ENCODE assay signal across 15 cellular contexts in genomic region chr1:162726539-162726938, GRCh38.
"Had no signal": no experiment of that assay in that cellular context is flagged by ENCODE, and none has a peak within 500 bp of the region (broad histone marks: within the 10 kb centered on the region; RNA-seq: fewer than 3 reads in every experiment).

No MANE protein-coding gene starts in this region.

- H3K36me3 Mint-ChIP-seq: activated naive CD4-positive, alpha-beta T cell treated with anti-CD3 and anti-CD28 coated beads, Interleukin-2, amount 50 U/mL, for 24 hours; brain had no signal

- H3K27ac Mint-ChIP-seq: activated CD4-positive, alpha-beta T cell treated with anti-CD3 and anti-CD28 coated beads, Interleukin-2, amount 10 ng/mL, durations not matched to agents 24 days and 14 days; activated naive CD4-positive, alpha-beta T cell treated with anti-CD3 and anti-CD28 coated beads, Interleukin-2, amount 50 U/mL, for 24 hours; brain; dendritic cell treated with granulocyte-macrophage colony-stimulating factor and Interleukin-4, amounts not matched to agents 40 ng/mL and 50 ng/mL, for 4 days; nephron progenitor cell; stimulated activated naive CD8-positive, alpha-beta T cell treated with anti-CD3 and anti-CD28 coated beads, Interleukin-15, amount 100 ng/mL, for 72 hours had no signal

- H3K9me3 Mint-ChIP-seq: activated CD4-positive, alpha-beta T cell treated with anti-CD3 and anti-CD28 coated beads, Interleukin-2, amount 10 ng/mL, durations not matched to agents 24 days and 14 days; brain; central memory CD8-positive, alpha-beta T cell; dendritic cell treated with granulocyte-macrophage colony-stimulating factor and Interleukin-4, amounts not matched to agents 40 ng/mL and 50 ng/mL, for 4 days; nephron progenitor cell; stimulated activated naive CD8-positive, alpha-beta T cell treated with anti-CD3 and anti-CD28 coated beads, Interleukin-15, amount 100 ng/mL, for 72 hours had no signal

- FAIRE-seq: keratinocyte, urothelium cell line had no signal

- DNase-seq: activated CD4-positive, alpha-beta T cell treated with anti-CD3 and anti-CD28 coated beads, Interleukin-2, amount 10 ng/mL, durations not matched to agents 24 days and 14 days; amniotic stem cell; erythroblast; left ventricle myocardium inferior; mesendoderm; nephron progenitor cell; ovary; stimulated activated CD4-positive, alpha-beta T cell treated with anti-CD3 and anti-CD28 coated beads, Interleukin-4, amount 100 ng/mL, for 24 hours; stimulated activated naive CD8-positive, alpha-beta T cell treated with anti-CD3 and anti-CD28 coated beads, Interleukin-15, amount 100 ng/mL, for 72 hours had no signal

- H3K4me1 Mint-ChIP-seq: activated CD4-positive, alpha-beta T cell treated with anti-CD3 and anti-CD28 coated beads, Interleukin-2, amount 10 ng/mL, durations not matched to agents 24 days and 14 days; activated naive CD4-positive, alpha-beta T cell treated with anti-CD3 and anti-CD28 coated beads, Interleukin-2, amount 50 U/mL, for 24 hours; brain; central memory CD8-positive, alpha-beta T cell; stimulated activated naive CD8-positive, alpha-beta T cell treated with anti-CD3 and anti-CD28 coated beads, Interleukin-15, amount 100 ng/mL, for 72 hours had no signal

- H3K4me3 Mint-ChIP-seq: activated CD4-positive, alpha-beta T cell treated with anti-CD3 and anti-CD28 coated beads, Interleukin-2, amount 10 ng/mL, durations not matched to agents 24 days and 14 days; activated naive CD4-positive, alpha-beta T cell treated with anti-CD3 and anti-CD28 coated beads, Interleukin-2, amount 50 U/mL, for 24 hours; brain; central memory CD8-positive, alpha-beta T cell; dendritic cell treated with granulocyte-macrophage colony-stimulating factor and Interleukin-4, amounts not matched to agents 40 ng/mL and 50 ng/mL, for 4 days; nephron progenitor cell; stimulated activated naive CD8-positive, alpha-beta T cell treated with anti-CD3 and anti-CD28 coated beads, Interleukin-15, amount 100 ng/mL, for 72 hours had no signal

- ATAC-seq: stimulated activated naive CD8-positive, alpha-beta T cell treated with anti-CD3 and anti-CD28 coated beads, Interleukin-15, amount 100 ng/mL, for 72 hours had no signal

- H3K27me3 Mint-ChIP-seq: brain; central memory CD8-positive, alpha-beta T cell; stimulated activated naive CD8-positive, alpha-beta T cell treated with anti-CD3 and anti-CD28 coated beads, Interleukin-15, amount 100 ng/mL, for 72 hours had no signal
